In the genomic region with DNA sequence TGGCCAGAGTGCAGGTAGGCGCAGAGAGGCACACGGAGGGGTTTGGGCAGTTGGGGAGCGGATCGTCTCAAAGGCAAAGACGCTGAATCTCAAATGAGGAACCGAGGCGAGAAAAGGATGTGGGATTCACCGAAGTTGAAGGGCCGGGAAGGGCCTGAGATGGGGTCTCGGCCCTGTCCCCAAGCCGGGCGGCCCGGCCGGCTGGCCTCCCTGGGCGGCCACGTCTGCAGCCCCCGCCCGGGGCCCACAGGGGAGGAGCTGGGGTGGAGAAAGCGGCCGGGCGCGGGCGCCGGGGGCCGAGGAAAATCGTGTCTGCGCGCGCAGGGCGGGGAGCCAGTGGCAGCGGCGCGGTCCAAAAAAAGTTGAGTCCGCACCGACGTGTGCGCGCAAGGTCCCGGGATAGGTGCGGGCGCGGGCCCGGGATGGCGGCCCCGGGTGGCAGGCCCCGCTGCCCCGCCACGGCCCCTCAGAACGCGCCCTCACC, we compare ENCODE assay signal across 8 cellular contexts. TPM values are rescaled to one million over a fixed set of nuclear protein-coding genes. Genes with fewer than 3 reads are reported as not detected.
A peak's percentile ranks its signal among the peaks of the same experiment; 100 is the strongest.
DNase-seq lines count a peak whose midpoint lies in the region; ATAC-seq, FAIRE-seq and TF ChIP-seq lines count a peak whose summit lies in the region.

No MANE protein-coding gene starts in this region.

- peak overlapping the region; percentile 51 for H3K4me3 ChIP-seq in AG09309 (ENCODE audit: control insufficient read depth, low read depth, low read length)
- H3K4me3 ChIP-seq in dorsolateral prefrontal cortex, result peak overlapping the region; percentile 53 to 88 (median 72)
- peak overlapping the region; percentile 94 for H3K4me3 ChIP-seq in lower lobe of right lung
- peak overlapping the region; percentile 79 for H3K4me3 ChIP-seq in thymus (ENCODE audit: low read length)

- H3K9me3 ChIP-seq in lower lobe of right lung (no peaks in the 10 kb centered on the region), thymus (ENCODE audit: control insufficient read depth) (no peaks in the 10 kb centered on the region)

- H3K4me1 ChIP-seq in lower lobe of right lung, result peaks cover 52% of the 10 kb centered on the region
- peaks cover 48% of the 10 kb centered on the region for H3K4me1 ChIP-seq in thymus (ENCODE audit: control insufficient read depth, insufficient read depth, low read length)

- peak; percentile 18 for ATAC-seq in HG03196 (IDR thresholded peaks at IDR 0.05; ENCODE audit: unreplicated experiment)
- ATAC-seq in lower lobe of right lung, result peak; percentile 45 to 63

- H3K36me3 ChIP-seq in lower lobe of right lung (peaks cover 5% of the 10 kb centered on the region), thymus (ENCODE audit: control insufficient read depth, insufficient read depth) (peaks cover 2% of the 10 kb centered on the region)

- WGBS in thymus, result 1% methylated on average over 50 of the region's 50 CpGs

- H3K27ac ChIP-seq in dorsolateral prefrontal cortex (peak overlapping the region in 52 of 59 donors; percentile 5 to 89 (median 71)), lower lobe of right lung (peak overlapping the region; percentile 99), thymus (ENCODE audit: low read depth) (peak overlapping the region; percentile 88)

- FAIRE-seq in GM19239 (lab: Jason Lieb, UNC), result peak; percentile 31

- no peak for TF ChIP-seq CTCF in AG09309 (IDR thresholded peaks at IDR 0.05; ENCODE audit: control insufficient read depth, insufficient read depth, low read depth, low read length, missing control alignments)
- no peak for TF ChIP-seq CTCF in dorsolateral prefrontal cortex (IDR thresholded peaks at IDR 0.05 in 54 of 56, conservative IDR thresholded peaks at IDR 0.05 in 2 of 56; ENCODE audit: low read depth in 1 of 56, partially characterized antibody in 56 of 56)
- no peak for TF ChIP-seq CTCF in lower lobe of right lung (IDR thresholded peaks at IDR 0.05)

- peaks cover 0 to 19% (median 0%) of the 10 kb centered on the region in 45 donors for H3K27me3 ChIP-seq in dorsolateral prefrontal cortex
- H3K27me3 ChIP-seq in lower lobe of right lung (ENCODE audit: low read depth), result no peaks in the 10 kb centered on the region
- H3K27me3 ChIP-seq in thymus (ENCODE audit: control insufficient read depth, insufficient read depth), result no peaks in the 10 kb centered on the region

- intact Hi-C loops in dorsolateral prefrontal cortex (cut with DNase I) (no loop called here), lower lobe of right lung (cut with DNase I) (no loop called here)

- no peak for DNase-seq in AG09309 (ENCODE audit: low read depth)
- DNase-seq in GM19239 (ENCODE audit: insufficient read length, low spot score), result peak; percentile 56
- DNase-seq in T-helper 2 cell, result peak in 3 of 5 experiments; percentile 12 to 37 (median 24)
- DNase-seq in dorsolateral prefrontal cortex, result no peak
- DNase-seq in lower lobe of right lung, result no peak
- DNase-seq in DMS 273 treated with DMSO at 0.1 percent for 48 hours (lab: John Stamatoyannopoulos, UW), result no peak

RNA-seq across cellular contexts. Expression of a gene that starts 0.4 kb away (rescaled TPM):
- total RNA-seq in dorsolateral prefrontal cortex (10 to 100 TPM; 12.2 to 79.2 (median 26.9) TPM), lower lobe of right lung (80.3 TPM)
- 22.6 TPM for polyA plus RNA-seq in thymus

RNA-seq across cellular contexts. Expression of a gene that starts 12.3 kb away (rescaled TPM):
- total RNA-seq in dorsolateral prefrontal cortex, result 1 to 10 TPM in 3 of 120 experiments, under 1 TPM in 27, not detected in 90; 0.23 to 1.3 (median 0.35) TPM
- 0.18 TPM for total RNA-seq in lower lobe of right lung
- 0.23 TPM for polyA plus RNA-seq in thymus

RNA-seq across cellular contexts. Expression of a gene that starts 24.1 kb away (rescaled TPM):
- 10 to 100 TPM in 108 of 120 experiments, 1 to 10 TPM in 12; 5.4 to 42.1 (median 16.4) TPM for total RNA-seq in dorsolateral prefrontal cortex
- 33.8 TPM for total RNA-seq in lower lobe of right lung
- 51.9 TPM for polyA plus RNA-seq in thymus

RNA-seq across cellular contexts. Expression of a gene that starts 31.3 kb away (rescaled TPM):
- total RNA-seq in dorsolateral prefrontal cortex (1 to 10 TPM in 69 of 120 experiments, under 1 TPM in 37, not detected in 14; 0.28 to 5.2 (median 1.2) TPM), lower lobe of right lung (29.5 TPM)
- polyA plus RNA-seq in thymus, result 19.0 TPM

RNA-seq across cellular contexts. Expression of a gene that starts 31.3 kb away (rescaled TPM):
- total RNA-seq in dorsolateral prefrontal cortex, result 10 to 100 TPM; 21.1 to 56.9 (median 38.9) TPM
- total RNA-seq in lower lobe of right lung, result 82.7 TPM
- 109 TPM for polyA plus RNA-seq in thymus

Comparison
In these comparisons a context has a peak if more than half of its experiments do, and no peak if none do; other contexts are left out.
1. DNase-seq: peak in GM19239 (single experiment) and T-helper 2 cell (3 of 5); none in AG09309 (single experiment), dorsolateral prefrontal cortex (0 of 10), lower lobe of right lung (single experiment) and DMS 273 treated with DMSO at 0.1 percent for 48 hours (single experiment).
2. Peak in every context shown above with its lines, with median percentiles within 50 percentile points of each other: H3K4me3 ChIP-seq and H3K27ac ChIP-seq.